2 cellular contexts compared by ENCODE assay signal in the genomic region with DNA sequence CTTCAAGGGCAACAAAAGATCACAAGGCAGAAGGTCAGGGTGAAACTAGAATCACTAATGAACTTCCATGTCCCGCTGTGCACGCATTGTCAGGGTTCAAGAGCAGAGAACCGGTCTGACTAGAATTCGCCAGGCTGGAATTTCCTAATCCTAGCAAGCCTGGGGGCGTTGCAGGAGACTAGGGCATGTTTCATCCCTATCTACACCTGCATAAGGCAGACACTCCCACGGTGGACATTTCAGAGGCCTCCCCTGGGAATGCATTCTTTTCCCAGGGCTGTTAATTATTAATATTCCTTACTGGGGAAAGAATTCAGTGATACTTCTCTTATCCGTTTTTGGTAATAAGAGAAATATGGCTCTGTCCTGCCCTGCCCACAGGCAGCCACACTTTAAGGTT.
TF ChIP-seq lines count a peak whose summit lies in the region.

No MANE protein-coding gene starts in this region.

TF ChIP-seq in H1, 55 proteins besides CTCF, POLR2A, EP300 and RAD21:
- TF ChIP-seq SP1 (IDR thresholded peaks at IDR 0.05; ENCODE audit: low read depth, low read length), result 0 out of 2 replicates have a peak, but pooled peaks have one; percentile 51
- TF ChIP-seq TCF12 (IDR thresholded peaks at IDR 0.05; ENCODE audit: low read depth, low read length), result peak; percentile 55; the same call in 1 of the 2 replicates
TF ChIP-seq in H1: peak in this region for 2; not testable (repeated sequence) for 53.

TF ChIP-seq in HepG2, 621 proteins besides CTCF, POLR2A, EP300 and RAD21:
- TF ChIP-seq SETDB1 (CRISPR knock-in tag; IDR thresholded peaks at IDR 0.05; ENCODE audit: borderline replicate concordance), result peak; percentile 59; the same call in 1 of the 2 replicates
